Comparison of ENCODE assay signal across 22 cellular contexts in the genomic region with DNA sequence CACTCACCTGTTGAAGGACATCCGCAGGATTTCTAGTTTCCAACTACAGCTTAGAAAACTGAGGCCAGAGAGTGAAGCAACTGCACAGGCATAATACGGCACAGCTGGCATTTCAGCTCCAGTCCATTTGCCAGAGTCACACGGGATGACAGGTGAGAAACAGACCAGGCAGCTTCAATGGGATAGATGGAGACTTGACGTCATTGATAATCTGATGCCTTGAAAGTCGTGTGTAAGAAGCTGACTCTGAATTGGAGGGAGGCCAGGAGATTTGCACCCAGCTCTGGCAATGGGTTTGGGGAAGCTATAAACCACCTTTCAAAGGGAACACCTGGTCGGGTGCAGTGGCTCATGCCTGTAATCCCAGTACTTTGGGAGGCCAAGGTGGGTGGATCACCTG.
"Had no signal": no experiment of that assay in that cellular context is flagged by ENCODE, and none has a peak within 500 bp of the region (broad histone marks: within the 10 kb centered on the region; RNA-seq: fewer than 3 reads in every experiment).

No MANE protein-coding gene starts in this region.

- ATAC-seq: left lobe of liver, lower lobe of right lung, natural killer cell, right cardiac atrium had no signal

- DNase-seq: activated CD4-positive, alpha-beta memory T cell treated with anti-CD3 and anti-CD28 coated beads, Interleukin-2, amount 10 ng/mL, durations not matched to agents 7 days and 5 days; activated CD4-positive, alpha-beta T cell treated with anti-CD3 and anti-CD28 coated beads, Interleukin-2, amount 10 ng/mL, durations not matched to agents 7 days and 5 days; activated CD4-positive, CD25-positive, alpha-beta regulatory T cell treated with anti-CD3 and anti-CD28 coated beads, Interleukin-2, amount 50 U/mL, for 72 hours; activated CD8-positive, alpha-beta memory T cell treated with anti-CD3 and anti-CD28 coated beads, Interleukin-2, amount 50 U/mL, for 48 hours; activated gamma-delta T cell; activated naive CD4-positive, alpha-beta T cell treated with anti-CD3 and anti-CD28 coated beads, Interleukin-2, amount 10 ng/mL, durations not matched to agents 7 days and 5 days; activated naive CD8-positive, alpha-beta T cell treated with anti-CD3 and anti-CD28 coated beads, Interleukin-2, amount 10 ng/mL, durations not matched to agents 7 days and 5 days; activated T-cell treated with anti-CD3 and anti-CD28 coated beads, Interleukin-2, amount 50 U/mL, for 24 hours; cerebellar nuclear complex; colonic mucosa; effector CD8-positive, alpha-beta T cell; kidney glomerular epithelial cell; lower lobe of right lung; mesenchymal stem cell; natural killer cell; occipital lobe; right cardiac atrium; spleen; stimulated activated naive CD4-positive, alpha-beta T cell; tibial artery; WERI-Rb-1 had no signal
